In genomic region chr10:20874261-20874660, GRCh38 we compare ENCODE assay signal across 33 cellular contexts. TPM values are rescaled to one million over a fixed set of nuclear protein-coding genes. Genes with fewer than 3 reads are reported as not detected.
"Had no signal": no experiment of that assay in that cellular context is flagged by ENCODE, and none has a peak within 500 bp of the region (broad histone marks: within the 10 kb centered on the region; RNA-seq: fewer than 3 reads in every experiment).

No MANE protein-coding gene starts in this region.

- H3K9me3 Mint-ChIP-seq: activated CD8-positive, alpha-beta T cell treated with anti-CD3 and anti-CD28 coated beads for 36 hours; activated naive CD4-positive, alpha-beta T cell treated with anti-CD3 and anti-CD28 coated beads, Interleukin-2, amount 10 ng/mL, durations not matched to agents 7 days and 5 days; activated T-helper 1 cell treated with anti-CD3 and anti-CD28 coated beads, Interleukin-12 subunit alpha, Interleukin-12 subunit beta, Interleukin-2, Interleukin-4 antibody, amounts not matched to agents 30 ng/mL and 10 ng/mL and 1 ng/mL, durations not matched to agents 14 hours and 24 hours and 36 hours; activated T-helper 2 cell treated with anti-CD3 and anti-CD28 coated beads, Interferon-gamma antibody, Interleukin-2, Interleukin-4, amounts not matched to agents 10 μg/mL and 5 μg/mL and 100 μg/mL, durations not matched to agents 14 hours and 24 hours and 36 hours had no signal

- H3K27me3 Mint-ChIP-seq: activated B cell treated with CpG ODN at 0.5 μM for 24 hours; activated CD8-positive, alpha-beta T cell treated with anti-CD3 and anti-CD28 coated beads for 36 hours; activated naive CD4-positive, alpha-beta T cell treated with anti-CD3 and anti-CD28 coated beads, Interleukin-2, amount 10 ng/mL, durations not matched to agents 7 days and 5 days; activated naive CD8-positive, alpha-beta T cell; effector memory CD8-positive, alpha-beta T cell; T-helper 17 cell had no signal

- H3K4me3 ChIP-seq: esophagus muscularis mucosa, gastrocnemius medialis, heart left ventricle had no signal

- H3K27ac Mint-ChIP-seq: activated B cell treated with CpG ODN at 0.5 μM for 24 hours; activated CD8-positive, alpha-beta T cell treated with anti-CD3 and anti-CD28 coated beads for 36 hours; activated naive CD4-positive, alpha-beta T cell treated with anti-CD3 and anti-CD28 coated beads, Interleukin-2, amount 10 ng/mL, durations not matched to agents 7 days and 5 days; activated naive CD8-positive, alpha-beta T cell; activated T-helper 1 cell treated with anti-CD3 and anti-CD28 coated beads, Interleukin-12 subunit alpha, Interleukin-12 subunit beta, Interleukin-2, Interleukin-4 antibody, amounts not matched to agents 30 ng/mL and 10 ng/mL and 1 ng/mL, durations not matched to agents 14 hours and 24 hours and 36 hours; activated T-helper 2 cell treated with anti-CD3 and anti-CD28 coated beads, Interferon-gamma antibody, Interleukin-2, Interleukin-4, amounts not matched to agents 10 μg/mL and 5 μg/mL and 100 μg/mL, durations not matched to agents 14 hours and 24 hours and 36 hours; effector memory CD8-positive, alpha-beta T cell; T-helper 17 cell; T-helper 2 cell treated with Interferon-gamma antibody and Interleukin-4, amounts not matched to agents 5 μg/mL and 100 μg/mL, for 36 hours had no signal

- DNase-seq: activated B cell treated with CpG ODN at 0.5 μM for 24 hours; activated CD4-positive, alpha-beta T cell treated with anti-CD3 and anti-CD28 coated beads for 48 hours; activated CD4-positive, alpha-beta T cell treated with anti-CD3 and anti-CD28 coated beads, Interleukin-2, amount 50 U/mL, for 1 hour; activated CD4-positive, alpha-beta T cell treated with anti-CD3 and anti-CD28 coated beads, Interleukin-2, amount 50 U/mL, for 48 hours; activated CD8-positive, alpha-beta memory T cell treated with anti-CD3 and anti-CD28 coated beads for 24 hours; activated CD8-positive, alpha-beta T cell treated with anti-CD3 and anti-CD28 coated beads for 36 hours; activated effector memory CD4-positive, alpha-beta T cell treated with anti-CD3 and anti-CD28 coated beads, Interleukin-2, amount 50 U/mL, for 16 hours; activated naive CD4-positive, alpha-beta T cell; activated naive CD4-positive, alpha-beta T cell treated with anti-CD3 and anti-CD28 coated beads, Interleukin-2, amount 10 ng/mL, durations not matched to agents 7 days and 5 days; activated T-cell treated with anti-CD3 and anti-CD28 coated beads, Interleukin-2, amount 50 U/mL, for 48 hours; amniotic stem cell; anterior cingulate cortex; brain microvascular endothelial cell; caudate nucleus; cortex of kidney; dermis blood vessel endothelial cell; effector CD4-positive, alpha-beta T cell; effector memory CD8-positive, alpha-beta T cell; erythroblast; foreskin keratinocyte; gastrocnemius medialis; glutamatergic neuron; heart left ventricle; T-helper 1 cell; T-helper 17 cell; T1000; WERI-Rb-1 had no signal

- H3K4me3 Mint-ChIP-seq: activated B cell treated with CpG ODN at 0.5 μM for 24 hours; activated CD8-positive, alpha-beta T cell treated with anti-CD3 and anti-CD28 coated beads for 36 hours; activated naive CD4-positive, alpha-beta T cell treated with anti-CD3 and anti-CD28 coated beads, Interleukin-2, amount 10 ng/mL, durations not matched to agents 7 days and 5 days; activated naive CD8-positive, alpha-beta T cell; activated T-helper 1 cell treated with anti-CD3 and anti-CD28 coated beads, Interleukin-12 subunit alpha, Interleukin-12 subunit beta, Interleukin-2, Interleukin-4 antibody, amounts not matched to agents 30 ng/mL and 10 ng/mL and 1 ng/mL, durations not matched to agents 14 hours and 24 hours and 36 hours; effector memory CD8-positive, alpha-beta T cell; T-helper 17 cell; T-helper 2 cell treated with Interferon-gamma antibody and Interleukin-4, amounts not matched to agents 5 μg/mL and 100 μg/mL, for 36 hours had no signal

- H3K27me3 ChIP-seq: brain microvascular endothelial cell, esophagus muscularis mucosa, foreskin keratinocyte, gastrocnemius medialis, heart left ventricle had no signal

- H3K36me3 Mint-ChIP-seq: activated naive CD4-positive, alpha-beta T cell treated with anti-CD3 and anti-CD28 coated beads, Interleukin-2, amount 10 ng/mL, durations not matched to agents 7 days and 5 days; activated naive CD8-positive, alpha-beta T cell had no signal

- H3K36me3 ChIP-seq: brain microvascular endothelial cell, gastrocnemius medialis, WERI-Rb-1 had no signal

- ATAC-seq: activated CD4-positive, CD25-positive, alpha-beta regulatory T cell treated with anti-CD3 and anti-CD28 coated beads, Interleukin-2, amount 50 U/mL, for 24 hours; activated CD8-positive, alpha-beta T cell treated with anti-CD3 and anti-CD28 coated beads for 36 hours; effector memory CD8-positive, alpha-beta T cell; foreskin keratinocyte; gastrocnemius medialis; T-helper 17 cell had no signal

- H3K9me3 ChIP-seq: esophagus muscularis mucosa, gastrocnemius medialis, heart left ventricle had no signal

- H3K4me1 Mint-ChIP-seq: activated B cell treated with CpG ODN at 0.5 μM for 24 hours; activated naive CD4-positive, alpha-beta T cell treated with anti-CD3 and anti-CD28 coated beads, Interleukin-2, amount 10 ng/mL, durations not matched to agents 7 days and 5 days; T-helper 17 cell had no signal

- H3K4me1 ChIP-seq: foreskin keratinocyte, gastrocnemius medialis had no signal

- H3K27ac ChIP-seq: brain microvascular endothelial cell, esophagus muscularis mucosa, foreskin keratinocyte, gastrocnemius medialis, WERI-Rb-1 had no signal

RNA-seq across cellular contexts. Expression of gene NEBL, which starts 22.9 kb away (rescaled TPM):
- total RNA-seq: activated B cell treated with CpG ODN at 0.5 μM for 24 hours, T-helper 17 cell had no signal
